Comparison of ENCODE assay signal across 11 cellular contexts in the genomic region with DNA sequence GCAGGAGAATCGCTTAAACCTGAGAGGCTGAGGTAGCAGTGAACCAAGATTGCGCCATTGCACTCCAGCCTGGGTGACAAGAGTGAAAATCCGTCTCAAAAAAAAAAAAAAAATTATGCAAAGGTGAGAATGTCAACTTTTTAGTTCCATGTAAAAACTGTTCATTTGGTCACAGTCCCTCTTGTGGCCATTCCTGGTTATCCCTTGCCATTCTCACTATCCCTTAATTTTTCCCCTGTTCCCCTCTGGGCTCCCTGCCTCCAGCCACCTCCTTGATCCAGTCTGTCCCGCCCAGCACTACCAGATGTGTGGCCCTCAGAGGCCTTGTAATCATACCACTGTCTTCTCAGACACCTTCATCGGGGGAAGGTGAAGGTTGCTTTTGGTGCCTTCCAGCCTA. TPM values are rescaled to one million over a fixed set of nuclear protein-coding genes. Genes with fewer than 3 reads are reported as not detected.
DNase-seq lines count a peak whose midpoint lies in the region; ATAC-seq, FAIRE-seq and TF ChIP-seq lines count a peak whose summit lies in the region.
"Had no signal": no experiment of that assay in that cellular context is flagged by ENCODE, and none has a peak within 500 bp of the region (broad histone marks: within the 10 kb centered on the region; RNA-seq: fewer than 3 reads in every experiment).

No MANE protein-coding gene starts in this region.

- peaks cover 6% of the 10 kb centered on the region; the same call in 1 of the 2 replicates for H3F3A ChIP-seq in PC-9 (ENCODE audit: insufficient read depth, low read depth)

- H4K20me1 ChIP-seq in PC-9 (ENCODE audit: insufficient read depth): peaks cover 79% of the 10 kb centered on the region

- ATAC-seq in activated naive CD4-positive, alpha-beta T cell treated with anti-CD3 and anti-CD28 coated beads, Interleukin-2, amount 50 U/mL, for 72 hours: no peak
- ATAC-seq: activated T-cell treated with anti-CD3 and anti-CD28 coated beads, Interleukin-2, amount 50 U/mL, for 4 hours had no signal

- no peak overlapping the region for H3K9ac ChIP-seq in kidney (ENCODE audit: low read length in 2 of 2)

- H3K4me3 ChIP-seq in PC-9: no peak overlapping the region
- no peak overlapping the region for H3K4me3 ChIP-seq in fibroblast of mammary gland (ENCODE audit: control insufficient read depth, low read depth, low read length)
- no peak overlapping the region for H3K4me3 ChIP-seq in testis
- H3K4me3 ChIP-seq in kidney (ENCODE audit: low read length in 2 of 2): no peak overlapping the region
- H3K4me3 ChIP-seq: SJSA1 had no signal

- H3K79me2 ChIP-seq in PC-9 (ENCODE audit: low read depth): peaks cover 58% of the 10 kb centered on the region

- H3K27me3 ChIP-seq in PC-9 (ENCODE audit: insufficient read depth, low read depth) (no peaks in the 10 kb centered on the region), testis (no peaks in the 10 kb centered on the region)
- H3K27me3 ChIP-seq: SJSA1 had no signal

- H3K9me3 Mint-ChIP-seq in activated naive CD4-positive, alpha-beta T cell treated with anti-CD3 and anti-CD28 coated beads, Interleukin-2, amount 50 U/mL, for 72 hours: no peaks in the 10 kb centered on the region
- H3K9me3 Mint-ChIP-seq: activated T-cell treated with anti-CD3 and anti-CD28 coated beads, Interleukin-2, amount 50 U/mL, for 4 hours had no signal

- FAIRE-seq in kidney (lab: Jason Lieb, UNC): no peak

- H3K36me3 Mint-ChIP-seq in activated naive CD4-positive, alpha-beta T cell treated with anti-CD3 and anti-CD28 coated beads, Interleukin-2, amount 50 U/mL, for 72 hours: no peaks in the 10 kb centered on the region

- H3K4me1 ChIP-seq in PC-9 (replicated peaks; ENCODE audit: insufficient read depth): 0 out of 2 replicates have a peak, but pooled peaks cover 7% of the 10 kb centered on the region
- H3K4me1 ChIP-seq in testis: peaks cover 5% of the 10 kb centered on the region
- H3K4me1 ChIP-seq in kidney (ENCODE audit: control insufficient read depth in 1 of 2, insufficient read depth in 1 of 2, low read depth in 1 of 2, low read length in 2 of 2): no peaks in the 10 kb centered on the region

- peak; percentile 50; the same call in 1 of the 2 replicates for TF ChIP-seq CTCF in PC-9 (conservative IDR thresholded peaks at IDR 0.05)
- TF ChIP-seq CTCF in fibroblast of mammary gland (conservative IDR thresholded peaks at IDR 0.05; ENCODE audit: control insufficient read depth, insufficient read depth, low read depth, low read length): peak; percentile 39
- peak in 2 of 3 experiments; percentile 37 to 42 for TF ChIP-seq CTCF in testis (IDR thresholded peaks at IDR 0.05)
- TF ChIP-seq CTCF in kidney (IDR thresholded peaks at IDR 0.05; ENCODE audit: borderline replicate concordance, extremely low read depth, insufficient read depth): no peak

- H3K9me3 ChIP-seq in PC-9 (ENCODE audit: insufficient read depth, low read depth): no peaks in the 10 kb centered on the region
- no peaks in the 10 kb centered on the region for H3K9me3 ChIP-seq in testis
- H3K9me3 ChIP-seq in kidney (ENCODE audit: control insufficient read depth in 1 of 2, low read length in 2 of 2): no peaks in the 10 kb centered on the region
- H3K9me3 ChIP-seq: SJSA1 had no signal

- intact Hi-C loops in PC-9 (cut with micrococcal nuclease; ENCODE audit: unreplicated experiment) (no loop called here), testis (cut with DNase I; ENCODE audit: low total_unique reads) (no loop called here), kidney (cut with DNase I) (no loop called here)

- H2AFZ ChIP-seq in PC-9: no peak overlapping the region

- no peak overlapping the region for H3K4me2 ChIP-seq in PC-9

- H3K27ac Mint-ChIP-seq in activated naive CD4-positive, alpha-beta T cell treated with anti-CD3 and anti-CD28 coated beads, Interleukin-2, amount 50 U/mL, for 72 hours: peak overlapping the region; percentile 38 to 46

- TF ChIP-seq POLR2A in testis (IDR thresholded peaks at IDR 0.05): no peak

- POLR2A ChIA-PET in PC-9 (lab: Charles Lee; ENCODE audit: unreplicated experiment): no interaction called here

- H3K36me3 ChIP-seq in PC-9 (ENCODE audit: low read depth) (no peaks in the 10 kb centered on the region; the same call in 1 of the 2 replicates), testis (ENCODE audit: low read depth, missing control alignments) (no peaks in the 10 kb centered on the region), kidney (ENCODE audit: control insufficient read depth in 1 of 2, insufficient read depth in 2 of 2, low read length in 2 of 2) (no peaks in the 10 kb centered on the region)

- BruUV-seq in PC-9 (replicated peaks; lab: Mats Ljungman, UMichigan): no TSS peak

- DNase-seq in activated naive CD4-positive, alpha-beta T cell treated with anti-CD3 and anti-CD28 coated beads, Interleukin-2, amount 50 U/mL, for 72 hours (ENCODE audit: low spot score in 2 of 2): no peak
- no peak for DNase-seq in activated naive CD4-positive, alpha-beta T cell (lab: John Stamatoyannopoulos, UW)
- DNase-seq in PC-9: no peak
- DNase-seq in fibroblast of mammary gland (ENCODE audit: low read depth): peak; percentile 10
- DNase-seq in testis: no peak
- no peak for DNase-seq in NCI-H2081 treated with DMSO at 0.1 percent for 48 hours (lab: John Stamatoyannopoulos, UW)
- no peak for DNase-seq in SHP77 treated with DMSO at 0.1 percent for 48 hours (lab: John Stamatoyannopoulos, UW)
- DNase-seq in kidney: no peak
- DNase-seq: activated T-cell treated with anti-CD3 and anti-CD28 coated beads, Interleukin-2, amount 50 U/mL, for 4 hours; NCI-H1105 had no signal

- CTCF ChIA-PET in PC-9 (lab: Charles Lee): no interaction called here

- no peaks in the 10 kb centered on the region for H3K9me2 ChIP-seq in PC-9 (ENCODE audit: insufficient read depth)

- WGBS in testis, 2 donors: 81 to 83% methylated on average over 5 of the region's 5 CpGs

- H3K27ac ChIP-seq in PC-9: no peak overlapping the region
- no peak overlapping the region for H3K27ac ChIP-seq in testis
- no peak overlapping the region for H3K27ac ChIP-seq in kidney (ENCODE audit: low read depth in 2 of 2, low read length in 2 of 2)
- H3K27ac ChIP-seq: SJSA1 had no signal

RNA-seq across cellular contexts. Expression of a gene that starts 23.4 kb away (rescaled TPM):
- total RNA-seq in activated naive CD4-positive, alpha-beta T cell treated with anti-CD3 and anti-CD28 coated beads, Interleukin-2, amount 50 U/mL, for 72 hours: 100 to 1,000 TPM; 111 to 123 TPM
- total RNA-seq in PC-9 (2021) (62.2 and 78.9 TPM in 2 replicates), testis (10 to 100 TPM; 51.7 to 66.8 TPM), kidney (81.0 TPM)
- polyA plus RNA-seq in testis (ENCODE audit: insufficient read depth, low read depth, low replicate concordance) (164 TPM), kidney (ENCODE audit: insufficient read depth, low read depth, low replicate concordance) (19.9 TPM)

RNA-seq across cellular contexts. Expression of a gene that starts 27.1 kb away (rescaled TPM):
- 10 to 100 TPM; 10.1 to 27.3 TPM for total RNA-seq in activated naive CD4-positive, alpha-beta T cell treated with anti-CD3 and anti-CD28 coated beads, Interleukin-2, amount 50 U/mL, for 72 hours
- total RNA-seq in PC-9 (2021): 25.0 and 27.1 TPM in 2 replicates
- 10 to 100 TPM; 19.2 to 22.3 TPM for total RNA-seq in testis
- polyA plus RNA-seq in testis (ENCODE audit: insufficient read depth, low read depth, low replicate concordance): 28.0 TPM
- 18.4 TPM for total RNA-seq in kidney
- 80.1 TPM for polyA plus RNA-seq in kidney (ENCODE audit: insufficient read depth, low read depth, low replicate concordance)

RNA-seq across cellular contexts. Expression of a gene that starts 48.6 kb away (rescaled TPM):
- 10 to 100 TPM; 28.3 to 54.2 TPM for total RNA-seq in activated naive CD4-positive, alpha-beta T cell treated with anti-CD3 and anti-CD28 coated beads, Interleukin-2, amount 50 U/mL, for 72 hours
- total RNA-seq in PC-9 (2021) (12.9 and 14.1 TPM in 2 replicates), testis (10 to 100 TPM; 57.5 to 57.7 TPM), kidney (50.5 TPM)
- polyA plus RNA-seq in testis (ENCODE audit: insufficient read depth, low read depth, low replicate concordance) (46.0 TPM), kidney (ENCODE audit: insufficient read depth, low read depth, low replicate concordance) (17.4 TPM)

RNA-seq across cellular contexts. Expression of a gene that starts 50.5 kb away (rescaled TPM):
- total RNA-seq in activated naive CD4-positive, alpha-beta T cell treated with anti-CD3 and anti-CD28 coated beads, Interleukin-2, amount 50 U/mL, for 72 hours: under 1 TPM in 1 of 2 donors, not detected in 1; 0.08 TPM
- total RNA-seq in PC-9 (2021) (not detected in 2 replicates), testis (under 1 TPM; 0.79 to 0.99 TPM), kidney (0.57 TPM)
- polyA plus RNA-seq in testis (ENCODE audit: insufficient read depth, low read depth, low replicate concordance) (1.7 TPM), kidney (ENCODE audit: insufficient read depth, low read depth, low replicate concordance) (4.8 TPM)
- total RNA-seq: activated T-cell treated with anti-CD3 and anti-CD28 coated beads, Interleukin-2, amount 50 U/mL, for 4 hours; SJSA1 had no signal
